ENCODE assay signal across 14 cellular contexts in genomic region chr4:150173854-150174398, GRCh38.
DNase-seq lines count a peak whose midpoint lies in the region; ATAC-seq, FAIRE-seq and TF ChIP-seq lines count a peak whose summit lies in the region.
"Had no signal": no experiment of that assay in that cellular context is flagged by ENCODE, and none has a peak within 500 bp of the region (broad histone marks: within the 10 kb centered on the region; RNA-seq: fewer than 3 reads in every experiment).

No MANE protein-coding gene starts in this region.

- no peak overlapping the region for H3K4me3 ChIP-seq in IMR-90 (ENCODE audit: insufficient read depth, low read depth, low read length)
- H3K4me3 ChIP-seq in astrocyte (ENCODE audit: insufficient read depth, low read depth, low read length), result no peak overlapping the region
- no peak overlapping the region for H3K4me3 ChIP-seq in right cardiac atrium (ENCODE audit: low read length)
- no peak overlapping the region for H3K4me3 ChIP-seq in transverse colon
- H3K4me3 ChIP-seq in mucosa of descending colon, result no peak overlapping the region
- H3K4me3 ChIP-seq: GM23248, prostate gland had no signal

- intact Hi-C loops in IMR-90 (cut with micrococcal nuclease) (no loop called here), right cardiac atrium (cut with DNase I) (no loop called here), transverse colon (cut with DNase I; ENCODE audit: low total_unique reads) (no loop called here), mucosa of descending colon (cut with DNase I, micrococcal nuclease) (no loop called here)

- no peaks in the 10 kb centered on the region for H3K36me3 Mint-ChIP-seq in astrocyte (ENCODE audit: low read depth, unreplicated experiment)

- H3K23ac ChIP-seq in IMR-90 (ENCODE audit: low read depth, low read length), result no peak overlapping the region

- no peak for DNase-seq in IMR-90
- DNase-seq in astrocyte (ENCODE audit: low read depth), result peak; percentile 72
- peak in 1 of 3 donors; percentile 12 for DNase-seq in right cardiac atrium
- DNase-seq in retina, result peak; percentile 35
- no peak for DNase-seq in transverse colon
- DNase-seq in mucosa of descending colon, result no peak
- DNase-seq: GM23248, kidney glomerular epithelial cell, NCI-H774 had no signal

- peaks cover 22% of the 10 kb centered on the region for H3K4me1 Mint-ChIP-seq in astrocyte (ENCODE audit: low read depth, unreplicated experiment)
- H3K4me1 Mint-ChIP-seq: activated T-helper 17 cell treated with anti-CD3 and anti-CD28 coated beads, Interleukin-2, amount 50 U/mL, for 72 hours; central memory CD8-positive, alpha-beta T cell had no signal

- H3K27ac ChIP-seq in IMR-90 (ENCODE audit: insufficient read depth, low read length), result no peak overlapping the region
- H3K27ac ChIP-seq in astrocyte (ENCODE audit: low read depth, low read length), result peak overlapping the region; percentile 31
- peak overlapping the region; percentile 46 for H3K27ac ChIP-seq in right cardiac atrium (ENCODE audit: low read length)
- no peak overlapping the region for H3K27ac ChIP-seq in transverse colon
- H3K27ac ChIP-seq: GM23248, HL-60, prostate gland had no signal

- no peak for TF ChIP-seq RAD21 in IMR-90 (IDR thresholded peaks at IDR 0.05; ENCODE audit: low read length)

- no peak overlapping the region for H3K4me3 Mint-ChIP-seq in astrocyte (ENCODE audit: unreplicated experiment)
- H3K4me3 Mint-ChIP-seq: activated T-helper 17 cell treated with anti-CD3 and anti-CD28 coated beads, Interleukin-2, amount 50 U/mL, for 72 hours; central memory CD8-positive, alpha-beta T cell had no signal

- WGBS in IMR-90 (ENCODE audit: extremely low coverage in 2 of 2, insufficient read length in 1 of 2), 2 experiments, result 67% methylated on average over 2 of the region's 7 CpGs; no CpG with 5 or more reads in 1 of the 2 experiments
- 43% methylated on average over 7 of the region's 7 CpGs for WGBS in right cardiac atrium
- 73 to 78% methylated on average over 7 of the region's 7 CpGs for WGBS in transverse colon (ENCODE audit: low coverage in 1 of 2), 2 donors

- H2AFZ ChIP-seq in IMR-90 (replicated peaks; ENCODE audit: low read length, poor library complexity) (peak overlapping the region; percentile 9), astrocyte (ENCODE audit: low read depth, low read length) (peak overlapping the region; percentile 72)
- H2AFZ ChIP-seq: GM23248 had no signal

- dilution Hi-C loops in IMR-90 (cut with HindIII; ENCODE audit: low sequenced_read_pairs, unreplicated experiment), result no loop called here

- peak overlapping the region; percentile 49; the same call in 1 of the 2 replicates for H3K14ac ChIP-seq in IMR-90 (replicated peaks; ENCODE audit: low read depth, low read length)

- TF ChIP-seq POLR2A in IMR-90 (IDR thresholded peaks at IDR 0.05; ENCODE audit: low read depth, low read length) (no peak), transverse colon (IDR thresholded peaks at IDR 0.05) (no peak)

- CTCF ChIA-PET in IMR-90 (lab: Yijun Ruan, JAX), result no interaction called here

- H3K9me3 Mint-ChIP-seq in astrocyte (ENCODE audit: unreplicated experiment), result peaks cover 2% of the 10 kb centered on the region
- H3K9me3 Mint-ChIP-seq: activated T-helper 17 cell treated with anti-CD3 and anti-CD28 coated beads, Interleukin-2, amount 50 U/mL, for 72 hours; central memory CD8-positive, alpha-beta T cell had no signal

- no peak overlapping the region for H2BK120ac ChIP-seq in IMR-90 (ENCODE audit: low read depth, low read length)

- peaks cover 35 to 39% of the 10 kb centered on the region in 2 experiments for H3K79me1 ChIP-seq in IMR-90 (ENCODE audit: low read depth in 1 of 2, low read length in 2 of 2)

- no peak overlapping the region; the same call in 1 of the 2 replicates for H2AK5ac ChIP-seq in IMR-90 (ENCODE audit: low read depth, low read length)

- no peak for TF ChIP-seq EP300 in transverse colon (IDR thresholded peaks at IDR 0.05; ENCODE audit: low read depth)

- peak; percentile 50 for FAIRE-seq in astrocyte (lab: Jason Lieb, UNC)

- H3K27ac Mint-ChIP-seq in astrocyte (ENCODE audit: unreplicated experiment), result no peak overlapping the region
- H3K27ac Mint-ChIP-seq: activated T-helper 17 cell treated with anti-CD3 and anti-CD28 coated beads, Interleukin-2, amount 50 U/mL, for 72 hours had no signal

- POLR2A ChIA-PET in IMR-90 (lab: Charles Lee; ENCODE audit: unreplicated experiment), result no interaction called here

- H3K9me1 ChIP-seq in IMR-90 (ENCODE audit: insufficient read depth, low read length), result peaks cover 13% of the 10 kb centered on the region; the same call in 1 of the 2 replicates

- H3K9me3 ChIP-seq in IMR-90 (ENCODE audit: control insufficient read depth, insufficient read depth, low read length), result no peaks in the 10 kb centered on the region
- H3K9me3 ChIP-seq in astrocyte (ENCODE audit: insufficient read depth, low read depth, low read length), result no peaks in the 10 kb centered on the region
- no peaks in the 10 kb centered on the region for H3K9me3 ChIP-seq in right cardiac atrium (ENCODE audit: control insufficient read depth, low read length)
- H3K9me3 ChIP-seq in transverse colon, result no peaks in the 10 kb centered on the region
- H3K9me3 ChIP-seq in mucosa of descending colon, result no peaks in the 10 kb centered on the region
- H3K9me3 ChIP-seq: prostate gland had no signal

- H3K36me3 ChIP-seq in IMR-90 (ENCODE audit: control insufficient read depth, insufficient read depth, low read length), result no peaks in the 10 kb centered on the region
- H3K36me3 ChIP-seq in astrocyte (ENCODE audit: insufficient read depth, low read length), result no peaks in the 10 kb centered on the region
- H3K36me3 ChIP-seq in transverse colon, result no peaks in the 10 kb centered on the region
- H3K36me3 ChIP-seq in mucosa of descending colon (ENCODE audit: low read depth), result no peaks in the 10 kb centered on the region
- H3K36me3 ChIP-seq: prostate gland had no signal

- 0 out of 2 replicates have a peak overlapping the region, but pooled peaks have one; percentile 21 for H3K4ac ChIP-seq in IMR-90 (ENCODE audit: low read depth, low read length)

- in situ Hi-C loops in IMR-90 (cut with MboI; ENCODE audit: low sequenced_read_pairs) (no loop called here), transverse colon (cut with MboI; ENCODE audit: low pct_ligation_motif_present in 1 of 4, low pct_unique_long_range_greater_than_20kb in 1 of 4, low sequenced_read_pairs in 3 of 4) (no loop called here)

- peak overlapping the region; percentile 46; the same call in 1 of the 2 replicates for H3K18ac ChIP-seq in IMR-90 (ENCODE audit: low read depth, low read length)

- peak overlapping the region in 1 of 2 experiments; percentile 55; a peak in 1 of 4 replicates for H4K8ac ChIP-seq in IMR-90 (ENCODE audit: low read depth in 2 of 2, low read length in 2 of 2)

- H4K20me1 ChIP-seq in IMR-90 (ENCODE audit: insufficient read depth, low read length) (no peaks in the 10 kb centered on the region), astrocyte (ENCODE audit: insufficient read depth, low read length) (no peaks in the 10 kb centered on the region)

- peaks cover 5% of the 10 kb centered on the region for H3K79me2 ChIP-seq in astrocyte (ENCODE audit: insufficient read depth, low read length)

- H3K27me3 ChIP-seq in IMR-90 (ENCODE audit: control insufficient read depth, insufficient read depth, low read length) (no peaks in the 10 kb centered on the region), astrocyte (ENCODE audit: insufficient read depth, low read length) (no peaks in the 10 kb centered on the region), right cardiac atrium (ENCODE audit: control insufficient read depth, insufficient read depth) (no peaks in the 10 kb centered on the region), transverse colon (no peaks in the 10 kb centered on the region)

- H2BK5ac ChIP-seq in IMR-90 (ENCODE audit: low read depth, low read length, poor library complexity, severe bottlenecking), result no peak overlapping the region

- H3K4me1 ChIP-seq in IMR-90 (ENCODE audit: control insufficient read depth, insufficient read depth, low read length) (peaks cover 16% of the 10 kb centered on the region), astrocyte (ENCODE audit: insufficient read depth, low read length) (peaks cover 38% of the 10 kb centered on the region), right cardiac atrium (ENCODE audit: control insufficient read depth, insufficient read depth, low read length) (peaks cover 12% of the 10 kb centered on the region), transverse colon (peaks cover 0 to 10% (median 0%) of the 10 kb centered on the region in 4 donors), mucosa of descending colon (ENCODE audit: low read depth) (no peaks in the 10 kb centered on the region)
- H3K4me1 ChIP-seq: prostate gland had no signal

- H3K4me2 ChIP-seq in IMR-90 (ENCODE audit: low read depth, low read length) (no peak overlapping the region), astrocyte (ENCODE audit: low read length) (peak overlapping the region; percentile 56)

- H2BK15ac ChIP-seq in IMR-90 (ENCODE audit: low read depth, low read length), result no peak overlapping the region; the same call in 2 of the 3 replicates

- no peak overlapping the region for H3K9ac ChIP-seq in IMR-90 (ENCODE audit: low read depth, low read length)
- no peak overlapping the region for H3K9ac ChIP-seq in astrocyte (ENCODE audit: low read length)
- H3K9ac ChIP-seq: GM23248 had no signal

- TF ChIP-seq CTCF in IMR-90 (conservative IDR thresholded peaks at IDR 0.05; ENCODE audit: low read depth, low read length), result no peak
- no peak for TF ChIP-seq CTCF in astrocyte (IDR thresholded peaks at IDR 0.05; ENCODE audit: insufficient read depth, low read depth, low read length)
- no peak for TF ChIP-seq CTCF in transverse colon (IDR thresholded peaks at IDR 0.05)
- no peak for TF ChIP-seq CTCF in mucosa of descending colon (IDR thresholded peaks at IDR 0.05)

- H4K91ac ChIP-seq in IMR-90 (ENCODE audit: insufficient read depth, low read depth, low read length), result peak overlapping the region; percentile 33; the same call in 1 of the 2 replicates

- BruUV-seq in IMR-90 (replicated peaks; lab: Mats Ljungman, UMichigan), result no TSS peak

- H4K5ac ChIP-seq in IMR-90 (ENCODE audit: low read depth, low read length), result peak overlapping the region; percentile 64

- H2AK9ac ChIP-seq in IMR-90 (replicated peaks; ENCODE audit: low read depth, low read length, poor library complexity), result no peak overlapping the region

- H3K27me3 Mint-ChIP-seq in astrocyte (ENCODE audit: low read depth, unreplicated experiment), result no peaks in the 10 kb centered on the region
- H3K27me3 Mint-ChIP-seq: activated T-helper 17 cell treated with anti-CD3 and anti-CD28 coated beads, Interleukin-2, amount 50 U/mL, for 72 hours had no signal

- no peak overlapping the region for H3K56ac ChIP-seq in IMR-90 (ENCODE audit: extremely low read depth, insufficient read depth, low read length)

- no peak for ATAC-seq in IMR-90 (ENCODE audit: low read depth)
- ATAC-seq in right cardiac atrium, result peak; percentile 67 to 88
- no peak for ATAC-seq in HG02852 (IDR thresholded peaks at IDR 0.05; ENCODE audit: unreplicated experiment)
- ATAC-seq in mucosa of descending colon, result no peak
- ATAC-seq: activated T-helper 17 cell treated with anti-CD3 and anti-CD28 coated beads, Interleukin-2, amount 50 U/mL, for 72 hours had no signal

- no peak overlapping the region for H2BK20ac ChIP-seq in IMR-90 (ENCODE audit: low read depth, low read length)

Comparison
In these comparisons a context has a peak if more than half of its experiments do, and no peak if none do; other contexts are left out.
1. ATAC-seq: peak in right cardiac atrium (2 of 2); none in IMR-90 (single experiment), HG02852 (single experiment) and mucosa of descending colon (single experiment).
2. DNase-seq: peak in astrocyte (single experiment) and retina (single experiment); none in IMR-90 (single experiment), transverse colon (single experiment) and mucosa of descending colon (0 of 3).
3. H3K27ac ChIP-seq: peak in astrocyte (single experiment) and right cardiac atrium (single experiment); none in IMR-90 (single experiment) and transverse colon (0 of 4).